Comparison of ENCODE assay signal across 25 cellular contexts in genomic region chr17:16912021-16912962, GRCh38. TPM values are rescaled to one million over a fixed set of nuclear protein-coding genes. Genes with fewer than 3 reads are reported as not detected.
DNase-seq lines count a peak whose midpoint lies in the region; ATAC-seq and TF ChIP-seq lines count a peak whose summit lies in the region.
"Had no signal": no experiment of that assay in that cellular context is flagged by ENCODE, and none has a peak within 500 bp of the region (broad histone marks: within the 10 kb centered on the region; RNA-seq: fewer than 3 reads in every experiment).

No MANE protein-coding gene starts in this region.

- H2AK5ac ChIP-seq in trophoblast cell (ENCODE audit: low read length), result peak overlapping the region; percentile 7

- H4K12ac ChIP-seq in trophoblast cell (ENCODE audit: low read depth, low read length), result no peak overlapping the region

- H3K4me3 Mint-ChIP-seq in endothelial cell (ENCODE audit: unreplicated experiment) (no peak overlapping the region), chondrocyte (ENCODE audit: unreplicated experiment) (no peak overlapping the region)
- H3K4me3 Mint-ChIP-seq: stimulated activated memory B cell treated with anti-CD40 and anti-IgM and Interleukin-4, amounts not matched to agents 10 μg/mL and 1 μg/mL and 100 μg/mL, for 72 hours had no signal

- no peak overlapping the region for H3K4ac ChIP-seq in trophoblast cell (ENCODE audit: low read depth, low read length)

- H3K27me3 Mint-ChIP-seq in endothelial cell (ENCODE audit: unreplicated experiment) (peaks cover 5% of the 10 kb centered on the region), chondrocyte (ENCODE audit: low read depth) (peaks cover 1% of the 10 kb centered on the region)

- intact Hi-C loops in right cardiac atrium (cut with DNase I), result no loop called here

- H3K27me3 ChIP-seq in right atrium auricular region (no peaks in the 10 kb centered on the region), right cardiac atrium (ENCODE audit: control insufficient read depth, insufficient read depth) (no peaks in the 10 kb centered on the region), trophoblast cell (ENCODE audit: insufficient read depth, low read length) (no peaks in the 10 kb centered on the region)
- H3K27me3 ChIP-seq: brain microvascular endothelial cell, SJSA1 had no signal

- no peak overlapping the region for H3K23ac ChIP-seq in trophoblast cell (ENCODE audit: low read length)

- H3K79me1 ChIP-seq in trophoblast cell (ENCODE audit: low read length), result peaks cover 7% of the 10 kb centered on the region

- peak overlapping the region; percentile 58 for H2BK5ac ChIP-seq in trophoblast cell (ENCODE audit: low read depth, low read length, poor library complexity)

- DNase-seq in right atrium auricular region (ENCODE audit: low spot score) (peak; percentile 42), right cardiac atrium (no peak), endothelial cell (ENCODE audit: low spot score) (no peak), trophoblast cell (no peak), activated gamma-delta T cell treated with Interleukin-2 at 50 U/mL for 16 hours (no peak), NCI-H1436 treated with DMSO at 0.1 percent for 48 hours (lab: John Stamatoyannopoulos, UW) (no peak), chondrocyte (ENCODE audit: low spot score) (no peak)
- DNase-seq: activated CD4-positive, alpha-beta T cell treated with anti-CD3 and anti-CD28 coated beads for 4 hours; activated effector memory CD4-positive, alpha-beta T cell treated with Interleukin-2 at 50 U/mL for 16 hours; brain microvascular endothelial cell; effector memory CD4-positive, alpha-beta T cell; H7; NCI-H1694 treated with DMSO at 0.1 percent for 48 hours; NCI-H524 treated with DMSO at 0.1 percent for 48 hours; stimulated activated CD4-positive, alpha-beta T cell treated with anti-CD3 and anti-CD28 coated beads, Interleukin-2, amount 100 ng/mL, for 48 hours had no signal

- 83% methylated on average over 17 of the region's 17 CpGs for WGBS in right cardiac atrium
- whole genome bisulfite sequencing in trophoblast cell (ENCODE audit: extremely low coverage, insufficient coverage, insufficient read length), result no CpG with 5 or more reads among the region's 17 CpGs

- H3K9me3 Mint-ChIP-seq in endothelial cell (ENCODE audit: unreplicated experiment), result no peaks in the 10 kb centered on the region
- no peaks in the 10 kb centered on the region for H3K9me3 Mint-ChIP-seq in chondrocyte (ENCODE audit: low read depth)
- H3K9me3 Mint-ChIP-seq: stimulated activated memory B cell treated with anti-CD40 and anti-IgM and Interleukin-4, amounts not matched to agents 10 μg/mL and 1 μg/mL and 100 μg/mL, for 72 hours had no signal

- no peak overlapping the region for H3K9ac ChIP-seq in trophoblast cell (ENCODE audit: low read length)
- H3K9ac ChIP-seq: KMS-11 had no signal

- H3K14ac ChIP-seq in trophoblast cell (ENCODE audit: low read length), result peak overlapping the region; percentile 49

- H4K8ac ChIP-seq in trophoblast cell (ENCODE audit: low read depth, low read length), result no peak overlapping the region

- H3K4me3 ChIP-seq in right atrium auricular region (no peak overlapping the region), right cardiac atrium (ENCODE audit: low read length) (no peak overlapping the region), trophoblast cell (ENCODE audit: low read depth, low read length) (no peak overlapping the region)
- H3K4me3 ChIP-seq: adrenal gland, lung, SJSA1 had no signal

- H3K4me1 ChIP-seq in right atrium auricular region (no peaks in the 10 kb centered on the region), right cardiac atrium (ENCODE audit: control insufficient read depth, insufficient read depth, low read length) (no peaks in the 10 kb centered on the region), trophoblast cell (ENCODE audit: control insufficient read depth in 1 of 2, insufficient read depth in 2 of 2, low read length in 2 of 2) (peaks cover 2 to 10% of the 10 kb centered on the region in 2 experiments)
- H3K4me1 ChIP-seq: adrenal gland had no signal

- ATAC-seq in right cardiac atrium, result no peak
- ATAC-seq: stimulated activated memory B cell treated with anti-CD40 and anti-IgM and Interleukin-4, amounts not matched to agents 10 μg/mL and 1 μg/mL and 100 μg/mL, for 72 hours had no signal

- H3K18ac ChIP-seq in trophoblast cell (ENCODE audit: low read length), result no peak overlapping the region

- peak overlapping the region; percentile 82 for H2BK120ac ChIP-seq in trophoblast cell (ENCODE audit: insufficient read depth, low read length, poor library complexity)

- H3K9me3 ChIP-seq in right atrium auricular region (no peaks in the 10 kb centered on the region), right cardiac atrium (ENCODE audit: control insufficient read depth, low read length) (no peaks in the 10 kb centered on the region), trophoblast cell (ENCODE audit: insufficient read depth, low read depth, low read length) (no peaks in the 10 kb centered on the region)
- H3K9me3 ChIP-seq: adrenal gland, SJSA1 had no signal

- H3K36me3 ChIP-seq in right atrium auricular region (no peaks in the 10 kb centered on the region), trophoblast cell (ENCODE audit: control insufficient read depth in 1 of 2, insufficient read depth in 2 of 2, low read length in 2 of 2) (no peaks in the 10 kb centered on the region)
- H3K36me3 ChIP-seq: adrenal gland, brain microvascular endothelial cell, SJSA1 had no signal

- peak overlapping the region; percentile 42 for H2BK12ac ChIP-seq in trophoblast cell (ENCODE audit: low read length)

- H3K36me3 Mint-ChIP-seq in endothelial cell (ENCODE audit: low read depth, unreplicated experiment), result no peaks in the 10 kb centered on the region
- no peaks in the 10 kb centered on the region for H3K36me3 Mint-ChIP-seq in chondrocyte (ENCODE audit: low read depth)
- H3K36me3 Mint-ChIP-seq: stimulated activated memory B cell treated with anti-CD40 and anti-IgM and Interleukin-4, amounts not matched to agents 10 μg/mL and 1 μg/mL and 100 μg/mL, for 72 hours had no signal

- peak overlapping the region; percentile 31 for H2AFZ ChIP-seq in trophoblast cell (ENCODE audit: insufficient read depth, low read length, poor library complexity)

- H3K27ac Mint-ChIP-seq in endothelial cell (ENCODE audit: unreplicated experiment) (peak overlapping the region; percentile 95), chondrocyte (ENCODE audit: unreplicated experiment) (no peak overlapping the region)
- H3K27ac Mint-ChIP-seq: stimulated activated memory B cell treated with anti-CD40 and anti-IgM and Interleukin-4, amounts not matched to agents 10 μg/mL and 1 μg/mL and 100 μg/mL, for 72 hours had no signal

- no peaks in the 10 kb centered on the region for H3K79me2 ChIP-seq in trophoblast cell (ENCODE audit: control insufficient read depth, insufficient read depth, low read length, poor library complexity)

- H3K4me1 Mint-ChIP-seq in endothelial cell (ENCODE audit: unreplicated experiment) (peaks cover 74% of the 10 kb centered on the region), chondrocyte (ENCODE audit: low read depth) (peaks cover 3% of the 10 kb centered on the region)

- H4K91ac ChIP-seq in trophoblast cell (ENCODE audit: low read depth, low read length), result peak overlapping the region; percentile 82

- no peak overlapping the region for H3K4me2 ChIP-seq in trophoblast cell (ENCODE audit: low read length)
- H3K4me2 ChIP-seq: KMS-11 had no signal

- H3K27ac ChIP-seq in right atrium auricular region, result no peak overlapping the region
- H3K27ac ChIP-seq in right cardiac atrium (ENCODE audit: low read length), result no peak overlapping the region
- peak overlapping the region; percentile 24 for H3K27ac ChIP-seq in trophoblast cell (ENCODE audit: low read depth, low read length)
- H3K27ac ChIP-seq: brain microvascular endothelial cell, KMS-11, SJSA1 had no signal

- TF ChIP-seq CTCF in right atrium auricular region (IDR thresholded peaks at IDR 0.05) (no peak), endothelial cell (IDR thresholded peaks at IDR 0.05; ENCODE audit: unreplicated experiment) (no peak), chondrocyte (IDR thresholded peaks at IDR 0.05) (no peak)

RNA-seq across cellular contexts. Expression of gene TNFRSF13B, which starts 59.6 kb away (rescaled TPM):
- total RNA-seq in right atrium auricular region (not detected), right cardiac atrium (not detected), endothelial cell (ENCODE audit: unreplicated experiment) (not detected), chondrocyte (not detected in 3 replicates)
- polyA plus RNA-seq in right cardiac atrium, result not detected
- polyA plus RNA-seq in trophoblast cell (2013), result not detected in 2 replicates
- total RNA-seq: adrenal gland; fibroblast of lung; glomerular endothelial cell; SJSA1; T-helper 1 cell treated with Interleukin-12 subunit alpha and Interleukin-12 subunit beta and Interleukin-4 antibody, amounts not matched to agents 30 ng/mL and 1 ng/mL, for 36 hours; temporal lobe had no signal
- polyA plus RNA-seq: fibroblast of lung, keratinocyte had no signal
